In the genomic region with DNA sequence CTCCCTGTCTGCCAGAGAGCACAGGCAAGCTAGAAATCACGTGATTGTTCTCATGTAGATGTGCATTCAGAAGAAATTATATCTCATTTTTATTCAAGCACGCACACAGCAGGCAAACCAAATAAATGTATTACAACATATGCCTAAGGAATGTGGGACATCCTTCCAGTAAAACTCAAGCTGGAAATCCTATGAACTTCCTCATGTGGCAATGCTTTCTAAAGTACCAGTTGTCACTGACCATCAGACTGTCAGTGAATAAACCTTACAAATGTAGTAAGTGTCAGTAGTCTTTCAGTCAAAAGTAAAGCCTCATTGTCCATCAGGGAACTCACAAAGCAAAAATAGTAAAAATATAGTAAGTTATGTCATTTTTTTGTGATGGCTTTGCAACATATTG, we compare ENCODE assay signal across 20 cellular contexts.
DNase-seq lines count a peak whose midpoint lies in the region; ATAC-seq and TF ChIP-seq lines count a peak whose summit lies in the region.
"Had no signal": no experiment of that assay in that cellular context is flagged by ENCODE, and none has a peak within 500 bp of the region (broad histone marks: within the 10 kb centered on the region; RNA-seq: fewer than 3 reads in every experiment).

No MANE protein-coding gene starts in this region.

- H3K36me3 ChIP-seq in OCI-LY1 (ENCODE audit: insufficient read depth, low read length): no peaks in the 10 kb centered on the region
- no peaks in the 10 kb centered on the region for H3K36me3 ChIP-seq in smooth muscle cell (ENCODE audit: low read depth)
- no peaks in the 10 kb centered on the region for H3K36me3 ChIP-seq in A673 (ENCODE audit: insufficient read depth, low read length, poor library complexity, severe bottlenecking)
- H3K36me3 ChIP-seq: BLaER1, HAP-1 had no signal

- H3F3A ChIP-seq in OCI-LY1 (ENCODE audit: insufficient read depth, low read length) (peaks cover 3% of the 10 kb centered on the region; the same call in 1 of the 2 replicates), smooth muscle cell (ENCODE audit: low read depth) (peaks cover 10% of the 10 kb centered on the region)

- H3K4me1 ChIP-seq in OCI-LY1 (ENCODE audit: insufficient read depth, low read length, severe bottlenecking) (peaks cover 16% of the 10 kb centered on the region), smooth muscle cell (ENCODE audit: low read depth) (no peaks in the 10 kb centered on the region), A673 (ENCODE audit: insufficient read depth, low read length, poor library complexity, severe bottlenecking) (no peaks in the 10 kb centered on the region)
- H3K4me1 ChIP-seq: BLaER1, Caco-2, HAP-1 had no signal

- peak; percentile 2 for DNase-seq in choroid plexus epithelial cell (ENCODE audit: low read depth)
- peak; percentile 96 for DNase-seq in myocyte (ENCODE audit: low read depth)
- DNase-seq in smooth muscle cell (lab: John Stamatoyannopoulos, UW; ENCODE audit: unreplicated experiment): no peak
- no peak for DNase-seq in stimulated activated CD4-positive, alpha-beta T cell treated with anti-CD3 and anti-CD28 coated beads, Interleukin-15, amount 100 ng/mL, for 24 hours
- DNase-seq in cerebellar nuclear complex (lab: John Stamatoyannopoulos, UW): no peak
- DNase-seq in A673 (ENCODE audit: low spot score): no peak
- DNase-seq: Caco-2; CD4-positive, CD25-positive, alpha-beta regulatory T cell; CD8-positive, alpha-beta T cell; DMS 273 treated with DMSO at 0.1 percent for 48 hours; DMS79; EL; GF-D8; GOT3; HFFc6 had no signal

- WGBS in smooth muscle cell (ENCODE audit: low lambda C conversion rate): 58% methylated on average over 2 of the region's 2 CpGs

- H3K79me2 ChIP-seq in OCI-LY1 (ENCODE audit: insufficient read depth, low read length) (no peaks in the 10 kb centered on the region), smooth muscle cell (ENCODE audit: low read depth) (no peaks in the 10 kb centered on the region)

- H3K4me2 ChIP-seq in OCI-LY1 (ENCODE audit: low read length) (no peak overlapping the region), smooth muscle cell (no peak overlapping the region)
- H3K4me2 ChIP-seq: BLaER1 had no signal

- H3K9me3 ChIP-seq in OCI-LY1 (ENCODE audit: low read length): peaks cover 2% of the 10 kb centered on the region; the same call in 1 of the 2 replicates
- H3K9me3 ChIP-seq in smooth muscle cell (replicated peaks; ENCODE audit: low read depth): no peaks in the 10 kb centered on the region
- peaks cover 27% of the 10 kb centered on the region for H3K9me3 ChIP-seq in A673 (ENCODE audit: low read depth, low read length, poor library complexity, severe bottlenecking)
- H3K9me3 ChIP-seq: BLaER1, Caco-2, HAP-1 had no signal

- no peak for ATAC-seq in SK-N-SH treated with all-trans-retinoic acid at 6 μM for 48 hours
- ATAC-seq: CD8-positive, alpha-beta T cell had no signal

- intact Hi-C loops in A673 (cut with micrococcal nuclease; ENCODE audit: unreplicated experiment): no loop called here

- H3K27ac ChIP-seq in OCI-LY1 (ENCODE audit: low read depth, low read length, poor library complexity, severe bottlenecking): no peak overlapping the region
- H3K27ac ChIP-seq in smooth muscle cell (ENCODE audit: low read depth): no peak overlapping the region
- no peak overlapping the region for H3K27ac ChIP-seq in A673 (ENCODE audit: low read depth, low read length, poor library complexity, severe bottlenecking)
- H3K27ac ChIP-seq: BLaER1, C4-2B had no signal

- no peaks in the 10 kb centered on the region for H3K27me3 ChIP-seq in OCI-LY1 (ENCODE audit: insufficient read depth, low read length)
- H3K27me3 ChIP-seq in smooth muscle cell (ENCODE audit: low read depth): no peaks in the 10 kb centered on the region
- no peaks in the 10 kb centered on the region for H3K27me3 ChIP-seq in A673 (replicated peaks; ENCODE audit: insufficient read depth, low read depth, low read length, poor library complexity)
- H3K27me3 ChIP-seq: BLaER1 had no signal

- TF ChIP-seq CTCF in OCI-LY1 (IDR thresholded peaks at IDR 0.05; ENCODE audit: low read length) (no peak), choroid plexus epithelial cell (conservative IDR thresholded peaks at IDR 0.05; ENCODE audit: low read depth, low read length) (no peak), smooth muscle cell (IDR thresholded peaks at IDR 0.05; ENCODE audit: borderline replicate concordance, insufficient read depth, poor library complexity, severe bottlenecking) (no peak), A673 (conservative IDR thresholded peaks at IDR 0.05; ENCODE audit: low read depth, low read length) (no peak)

- POLR2A ChIA-PET in A673 (lab: Charles Lee; ENCODE audit: low non-redundant PET): interaction anchor here (0.7 kb wide), 1 partner anchor 43 kb away, joined by 4 read pairs; no protein-coding TSS in a partner anchor

- 0 out of 2 replicates have a peak overlapping the region, but pooled peaks have one; percentile 47 for H2AFZ ChIP-seq in OCI-LY1 (ENCODE audit: low read length)
- H2AFZ ChIP-seq in smooth muscle cell (ENCODE audit: low read depth): peak overlapping the region; percentile 15

- H3K9ac ChIP-seq in OCI-LY1 (ENCODE audit: low read length) (no peak overlapping the region), smooth muscle cell (ENCODE audit: low read depth) (no peak overlapping the region)
- H3K9ac ChIP-seq: BLaER1 had no signal

- no TSS peak for BruUV-seq in A673 (replicated peaks; lab: Mats Ljungman, UMichigan)

- CTCF ChIA-PET in A673 (lab: Charles Lee): no interaction called here

- H3K9me2 ChIP-seq in OCI-LY1 (ENCODE audit: low read depth, low read length): no peaks in the 10 kb centered on the region

- H4K20me1 ChIP-seq in OCI-LY1 (ENCODE audit: insufficient read depth, low read length) (no peaks in the 10 kb centered on the region), smooth muscle cell (ENCODE audit: low read depth) (no peaks in the 10 kb centered on the region)
- H4K20me1 ChIP-seq: BLaER1 had no signal

- H3K4me3 ChIP-seq in OCI-LY1 (ENCODE audit: low read depth, low read length, poor library complexity, severe bottlenecking) (no peak overlapping the region), choroid plexus epithelial cell (ENCODE audit: low read depth, low read length) (no peak overlapping the region), smooth muscle cell (no peak overlapping the region), A673 (ENCODE audit: low read depth, low read length, poor library complexity, severe bottlenecking) (no peak overlapping the region)
- H3K4me3 ChIP-seq: BLaER1, HAP-1 had no signal

TF ChIP-seq in SK-N-SH treated with all-trans-retinoic acid at 6 μM for 48 hours, 23 proteins besides CTCF, POLR2A, EP300 and RAD21:
- TF ChIP-seq ZFP3 (CRISPR knock-in tag; IDR thresholded peaks at IDR 0.05): no peak
- TF ChIP-seq, protein P1, sequence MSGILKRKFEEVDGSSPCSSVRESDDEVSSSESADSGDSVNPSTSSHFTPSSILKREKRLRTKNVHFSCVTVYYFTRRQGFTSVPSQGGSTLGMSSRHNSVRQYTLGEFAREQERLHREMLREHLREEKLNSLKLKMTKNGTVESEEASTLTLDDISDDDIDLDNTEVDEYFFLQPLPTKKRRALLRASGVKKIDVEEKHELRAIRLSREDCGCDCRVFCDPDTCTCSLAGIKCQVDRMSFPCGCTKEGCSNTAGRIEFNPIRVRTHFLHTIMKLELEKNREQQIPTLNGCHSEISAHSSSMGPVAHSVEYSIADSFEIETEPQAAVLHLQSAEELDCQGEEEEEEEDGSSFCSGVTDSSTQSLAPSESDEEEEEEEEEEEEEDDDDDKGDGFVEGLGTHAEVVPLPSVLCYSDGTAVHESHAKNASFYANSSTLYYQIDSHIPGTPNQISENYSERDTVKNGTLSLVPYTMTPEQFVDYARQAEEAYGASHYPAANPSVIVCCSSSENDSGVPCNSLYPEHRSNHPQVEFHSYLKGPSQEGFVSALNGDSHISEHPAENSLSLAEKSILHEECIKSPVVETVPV (CRISPR knock-in tag; IDR thresholded peaks at IDR 0.05): no peak
- TF ChIP-seq, protein P2, sequence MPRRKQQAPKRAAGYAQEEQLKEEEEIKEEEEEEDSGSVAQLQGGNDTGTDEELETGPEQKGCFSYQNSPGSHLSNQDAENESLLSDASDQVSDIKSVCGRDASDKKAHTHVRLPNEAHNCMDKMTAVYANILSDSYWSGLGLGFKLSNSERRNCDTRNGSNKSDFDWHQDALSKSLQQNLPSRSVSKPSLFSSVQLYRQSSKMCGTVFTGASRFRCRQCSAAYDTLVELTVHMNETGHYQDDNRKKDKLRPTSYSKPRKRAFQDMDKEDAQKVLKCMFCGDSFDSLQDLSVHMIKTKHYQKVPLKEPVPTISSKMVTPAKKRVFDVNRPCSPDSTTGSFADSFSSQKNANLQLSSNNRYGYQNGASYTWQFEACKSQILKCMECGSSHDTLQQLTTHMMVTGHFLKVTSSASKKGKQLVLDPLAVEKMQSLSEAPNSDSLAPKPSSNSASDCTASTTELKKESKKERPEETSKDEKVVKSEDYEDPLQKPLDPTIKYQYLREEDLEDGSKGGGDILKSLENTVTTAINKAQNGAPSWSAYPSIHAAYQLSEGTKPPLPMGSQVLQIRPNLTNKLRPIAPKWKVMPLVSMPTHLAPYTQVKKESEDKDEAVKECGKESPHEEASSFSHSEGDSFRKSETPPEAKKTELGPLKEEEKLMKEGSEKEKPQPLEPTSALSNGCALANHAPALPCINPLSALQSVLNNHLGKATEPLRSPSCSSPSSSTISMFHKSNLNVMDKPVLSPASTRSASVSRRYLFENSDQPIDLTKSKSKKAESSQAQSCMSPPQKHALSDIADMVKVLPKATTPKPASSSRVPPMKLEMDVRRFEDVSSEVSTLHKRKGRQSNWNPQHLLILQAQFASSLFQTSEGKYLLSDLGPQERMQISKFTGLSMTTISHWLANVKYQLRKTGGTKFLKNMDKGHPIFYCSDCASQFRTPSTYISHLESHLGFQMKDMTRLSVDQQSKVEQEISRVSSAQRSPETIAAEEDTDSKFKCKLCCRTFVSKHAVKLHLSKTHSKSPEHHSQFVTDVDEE (CRISPR knock-in tag; IDR thresholded peaks at IDR 0.05): no peak
- TF ChIP-seq PPARA (CRISPR knock-in tag; IDR thresholded peaks at IDR 0.05; ENCODE audit: borderline replicate concordance): no peak
- no peak for TF ChIP-seq OSR1 (CRISPR knock-in tag; IDR thresholded peaks at IDR 0.05)
- no peak for TF ChIP-seq RARB (CRISPR knock-in tag; IDR thresholded peaks at IDR 0.05)
- no peak for TF ChIP-seq CSDC2 (CRISPR knock-in tag; IDR thresholded peaks at IDR 0.05)
- TF ChIP-seq ZNF565 (CRISPR knock-in tag; conservative IDR thresholded peaks at IDR 0.05; ENCODE audit: low read depth): no peak
- TF ChIP-seq ZNF8 (CRISPR knock-in tag; IDR thresholded peaks at IDR 0.05): no peak

Comparison
In these comparisons a context has a peak if more than half of its experiments do, and no peak if none do; other contexts are left out.
1. DNase-seq: peak in choroid plexus epithelial cell (single experiment) and myocyte (single experiment); none in smooth muscle cell (single experiment), stimulated activated CD4-positive, alpha-beta T cell treated with anti-CD3 and anti-CD28 coated beads, Interleukin-15, amount 100 ng/mL, for 24 hours (single experiment), cerebellar nuclear complex (0 of 2) and A673 (single experiment).